ENCODE assay signal across 12 cellular contexts in the genomic region with DNA sequence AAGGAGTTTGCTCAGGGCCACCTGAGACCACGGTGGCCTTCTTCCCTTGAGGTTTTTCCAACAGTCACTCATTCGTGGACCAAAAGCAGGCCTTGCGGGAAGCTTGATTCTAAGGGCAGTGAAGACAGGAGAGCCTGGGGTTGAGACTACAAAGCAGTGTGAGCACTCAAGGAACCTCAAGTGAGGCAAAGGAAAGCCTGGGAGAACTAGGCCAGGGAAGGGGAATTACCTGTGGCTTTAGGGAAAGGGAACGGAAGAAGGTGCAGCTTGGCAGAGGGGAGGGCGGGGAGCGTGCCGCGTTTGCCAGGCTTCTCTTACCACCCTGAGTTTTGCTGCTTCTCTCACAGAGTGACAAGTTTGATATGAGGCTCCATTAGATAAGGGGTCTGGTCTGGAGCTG.
"Had no signal": no experiment of that assay in that cellular context is flagged by ENCODE, and none has a peak within 500 bp of the region (broad histone marks: within the 10 kb centered on the region; RNA-seq: fewer than 3 reads in every experiment).

No MANE protein-coding gene starts in this region.

- H3K9me3 ChIP-seq: gastroesophageal sphincter, heart right ventricle, ovary, SJSA1, transverse colon had no signal

- ATAC-seq: activated CD4-positive, CD25-positive, alpha-beta regulatory T cell treated with anti-CD3 and anti-CD28 coated beads, Interleukin-2, amount 50 U/mL, for 24 hours; gastroesophageal sphincter; heart right ventricle; left cardiac atrium had no signal

- DNase-seq: activated CD4-positive, alpha-beta T cell treated with anti-CD3 and anti-CD28 coated beads, Interleukin-2, amount 50 U/mL, for 4 hours; amniotic stem cell; heart right ventricle; left cardiac atrium; midbrain; ovary; stimulated activated naive CD4-positive, alpha-beta T cell; transverse colon had no signal

- H3K4me3 ChIP-seq: gastroesophageal sphincter, heart right ventricle, lung, ovary, SJSA1, transverse colon had no signal

- H3K4me1 ChIP-seq: transverse colon had no signal

- H3K36me3 ChIP-seq: ovary had no signal

- H3K27me3 ChIP-seq: gastroesophageal sphincter, heart right ventricle, ovary, SJSA1, transverse colon had no signal

- H3K27ac ChIP-seq: heart right ventricle, ovary, SJSA1, transverse colon had no signal
